Comparison of ENCODE assay signal across 22 cellular contexts in genomic region chr17:50141750-50142119, GRCh38. TPM values are rescaled to one million over a fixed set of nuclear protein-coding genes. Genes with fewer than 3 reads are reported as not detected.
DNase-seq lines count a peak whose midpoint lies in the region; ATAC-seq, FAIRE-seq and TF ChIP-seq lines count a peak whose summit lies in the region.
"Had no signal": no experiment of that assay in that cellular context is flagged by ENCODE, and none has a peak within 500 bp of the region (broad histone marks: within the 10 kb centered on the region; RNA-seq: fewer than 3 reads in every experiment).

No MANE protein-coding gene starts in this region.

- peak overlapping the region; percentile 85 for H3K27ac Mint-ChIP-seq in activated CD8-positive, alpha-beta memory T cell treated with anti-CD3 and anti-CD28 coated beads, Interleukin-2, amount 10 ng/mL, durations not matched to agents 7 days and 5 days
- H3K27ac Mint-ChIP-seq in neural progenitor cell, result no peak overlapping the region
- H3K27ac Mint-ChIP-seq: H9 had no signal

- RAD21 ChIA-PET in GM12878 (lab: Charles Lee; ENCODE audit: unreplicated experiment), result interaction anchor here (0.7 to 0.9 kb wide), 2 partner anchors 19 to 27 kb away, joined by 3 read pairs; no protein-coding TSS in a partner anchor

- H3F3A ChIP-seq in SU-DHL-6 (ENCODE audit: insufficient read depth) (no peaks in the 10 kb centered on the region), neural progenitor cell (ENCODE audit: low read depth) (peaks cover 8% of the 10 kb centered on the region)

- no peak for FAIRE-seq in GM12878 (lab: Jason Lieb, UNC)
- FAIRE-seq: A549, G401.6 had no signal

- TF ChIP-seq EP300 in GM12878 (IDR thresholded peaks at IDR 0.05; ENCODE audit: borderline replicate concordance in 1 of 2, control insufficient read depth in 1 of 2, low read depth in 2 of 2, low read length in 2 of 2), result no peak
- TF ChIP-seq EP300 in ovary (IDR thresholded peaks at IDR 0.05), result no peak

- TF ChIP-seq RAD21 in GM12878 (IDR thresholded peaks at IDR 0.05; ENCODE audit: insufficient read depth, low read depth, low read length), result no peak

- no peaks in the 10 kb centered on the region for H4K20me1 ChIP-seq in SU-DHL-6 (ENCODE audit: low read depth, low read length)
- peaks cover 22% of the 10 kb centered on the region for H4K20me1 ChIP-seq in GM12878 (ENCODE audit: control insufficient read depth, insufficient read depth)
- H4K20me1 ChIP-seq in neural progenitor cell (ENCODE audit: low read depth), result peaks cover 29% of the 10 kb centered on the region

- peaks cover 6% of the 10 kb centered on the region for H3K79me2 ChIP-seq in SU-DHL-6 (ENCODE audit: insufficient read depth, low read length)
- peaks cover 50% of the 10 kb centered on the region for H3K79me2 ChIP-seq in GM12878 (ENCODE audit: control insufficient read depth, insufficient read depth, low read length)
- peaks cover 8% of the 10 kb centered on the region for H3K79me2 ChIP-seq in neural progenitor cell (ENCODE audit: low read depth)

- H3K27me3 ChIP-seq in SU-DHL-6 (ENCODE audit: low read length) (no peaks in the 10 kb centered on the region), GM12878 (replicated peaks in 1 of 2; ENCODE audit: control insufficient read depth in 2 of 2, insufficient read depth in 2 of 2, low read length in 1 of 2) (no peaks in the 10 kb centered on the region), spleen (replicated peaks in 1 of 7) (no peaks in the 10 kb centered on the region), neural progenitor cell (no peaks in the 10 kb centered on the region), ovary (no peaks in the 10 kb centered on the region)
- H3K27me3 ChIP-seq: transverse colon had no signal

- in situ Hi-C loops in GM12878 (cut with MboI), result no loop called here

- H3K9ac ChIP-seq in SU-DHL-6 (ENCODE audit: low read length) (no peak overlapping the region), GM12878 (ENCODE audit: control insufficient read depth, insufficient read depth, low read length) (no peak overlapping the region), neural progenitor cell (no peak overlapping the region)

- H3K36me3 Mint-ChIP-seq in activated CD8-positive, alpha-beta memory T cell treated with anti-CD3 and anti-CD28 coated beads, Interleukin-2, amount 10 ng/mL, durations not matched to agents 7 days and 5 days, result peaks cover 69% of the 10 kb centered on the region
- peaks cover 43% of the 10 kb centered on the region for H3K36me3 Mint-ChIP-seq in neural progenitor cell

- H3K27me3 Mint-ChIP-seq in activated CD8-positive, alpha-beta memory T cell treated with anti-CD3 and anti-CD28 coated beads, Interleukin-2, amount 10 ng/mL, durations not matched to agents 7 days and 5 days, result no peaks in the 10 kb centered on the region
- H3K27me3 Mint-ChIP-seq in neural progenitor cell (ENCODE audit: insufficient read depth, low read depth), result peaks cover 15% of the 10 kb centered on the region

- CTCF ChIA-PET in activated CD8-positive, alpha-beta memory T cell treated with anti-CD3 and anti-CD28 coated beads, Interleukin-2, amount 10 ng/mL, durations not matched to agents 7 days and 5 days (lab: Charles Lee), result interaction anchor here (1.1 to 5.5 kb wide), 8 partner anchors 8 to 133 kb away, joined by 3 to 66 read pairs (median 20); partner anchors contain the start of genes PDK2, PPP1R9B, SAMD14 and TMEM92
- CTCF ChIA-PET in GM12878 (lab: Yijun Ruan, JAX), result interaction anchor here (1.0 to 6.9 kb wide), 9 partner anchors 10 to 47 kb away, joined by 3 to 87 read pairs (median 9); partner anchors contain the start of genes PPP1R9B and SGCA

- no peak for TF ChIP-seq CTCF in SU-DHL-6 (IDR thresholded peaks at IDR 0.05; ENCODE audit: insufficient read depth, low read length, poor library complexity, severe bottlenecking)
- TF ChIP-seq CTCF in GM12878 (IDR thresholded peaks at IDR 0.05 in 2 of 3, conservative IDR thresholded peaks at IDR 0.05 in 1 of 3; ENCODE audit: control insufficient read depth in 2 of 3, extremely low read depth in 1 of 3, insufficient read depth in 1 of 3, low read depth in 3 of 3, low read length in 3 of 3), result no peak
- TF ChIP-seq CTCF in spleen (IDR thresholded peaks at IDR 0.05 in 8 of 11, conservative IDR thresholded peaks at IDR 0.05 in 3 of 11), result no peak
- TF ChIP-seq CTCF in neural progenitor cell (IDR thresholded peaks at IDR 0.05), result no peak
- TF ChIP-seq CTCF in ovary (IDR thresholded peaks at IDR 0.05), result no peak

- H3K9me3 ChIP-seq in SU-DHL-6 (ENCODE audit: insufficient read depth, low read length) (no peaks in the 10 kb centered on the region), GM12878 (replicated peaks; ENCODE audit: control insufficient read depth, insufficient read depth, low read length) (no peaks in the 10 kb centered on the region), spleen (no peaks in the 10 kb centered on the region), neural progenitor cell (ENCODE audit: low read depth) (no peaks in the 10 kb centered on the region), ovary (no peaks in the 10 kb centered on the region)
- H3K9me3 ChIP-seq: A549, transverse colon had no signal

- 25% methylated on average over 8 of the region's 8 CpGs for WGBS in GM12878 (ENCODE audit: insufficient coverage, insufficient replicate concordance, low lambda C conversion rate, missing lambda C conversion rate)
- WGBS in spleen, 5 donors, result 37 to 47% (median 43%) methylated on average over 8 of the region's 8 CpGs
- WGBS in ovary, 3 donors, result 80 to 83% (median 80%) methylated on average over 8 of the region's 8 CpGs

- no peak overlapping the region for H3K4me2 ChIP-seq in SU-DHL-6 (ENCODE audit: low read depth, low read length, poor library complexity, severe bottlenecking)
- H3K4me2 ChIP-seq in GM12878 (ENCODE audit: control insufficient read depth, insufficient read depth), result 0 out of 2 replicates have a peak overlapping the region, but pooled peaks have one; percentile 5
- H3K4me2 ChIP-seq in neural progenitor cell, result no peak overlapping the region
- H3K4me2 ChIP-seq: A549 had no signal

- BruUV-seq in GM12878 (replicated peaks; lab: Mats Ljungman, UMichigan), result no TSS peak

- H3K4me3 ChIP-seq in SU-DHL-6 (ENCODE audit: insufficient read depth, low read length, poor library complexity, severe bottlenecking) (no peak overlapping the region), GM12878 (peak overlapping the region; percentile 27; the same call in 1 of the 2 replicates), spleen (no peak overlapping the region), neural progenitor cell (no peak overlapping the region), ovary (no peak overlapping the region)
- H3K4me3 ChIP-seq: A549, transverse colon had no signal

- no peak for ATAC-seq in activated CD8-positive, alpha-beta memory T cell treated with anti-CD3 and anti-CD28 coated beads, Interleukin-2, amount 10 ng/mL, durations not matched to agents 7 days and 5 days
- no peak for ATAC-seq in GM12878
- ATAC-seq: A549, sciatic nerve had no signal

- peaks cover 62% of the 10 kb centered on the region for H3K4me1 Mint-ChIP-seq in activated CD8-positive, alpha-beta memory T cell treated with anti-CD3 and anti-CD28 coated beads, Interleukin-2, amount 10 ng/mL, durations not matched to agents 7 days and 5 days
- peaks cover 16% of the 10 kb centered on the region for H3K4me1 Mint-ChIP-seq in neural progenitor cell

- POLR2A ChIA-PET in GM12878 (lab: Charles Lee), result interaction anchor here (1.2 to 1.8 kb wide), 2 partner anchors 20 to 46 kb away, joined by 3 to 5 read pairs; no protein-coding TSS in a partner anchor

- peaks cover 52% of the 10 kb centered on the region for H3K4me1 ChIP-seq in GM12878 (ENCODE audit: control insufficient read depth, insufficient read depth, low read length)
- peaks cover 50 to 84% (median 76%) of the 10 kb centered on the region in 6 donors for H3K4me1 ChIP-seq in spleen
- H3K4me1 ChIP-seq in neural progenitor cell, result peaks cover 5% of the 10 kb centered on the region
- peaks cover 8% of the 10 kb centered on the region for H3K4me1 ChIP-seq in ovary (ENCODE audit: insufficient read depth)

- no peaks in the 10 kb centered on the region for H3K9me2 ChIP-seq in SU-DHL-6 (replicated peaks; ENCODE audit: insufficient read depth, low read length)

- H3K9me3 Mint-ChIP-seq in activated CD8-positive, alpha-beta memory T cell treated with anti-CD3 and anti-CD28 coated beads, Interleukin-2, amount 10 ng/mL, durations not matched to agents 7 days and 5 days (ENCODE audit: low read depth), result no peaks in the 10 kb centered on the region
- H3K9me3 Mint-ChIP-seq in neural progenitor cell, result no peaks in the 10 kb centered on the region
- H3K9me3 Mint-ChIP-seq: H9 had no signal

- DNase-seq in activated CD8-positive, alpha-beta memory T cell treated with anti-CD3 and anti-CD28 coated beads, Interleukin-2, amount 10 ng/mL, durations not matched to agents 7 days and 5 days, result no peak
- no peak for DNase-seq in activated CD8-positive, alpha-beta memory T cell treated with anti-CD3 and anti-CD28 coated beads for 24 hours
- DNase-seq in GM12878 (ENCODE audit: low read depth, low spot score), result no peak
- no peak for DNase-seq in spleen
- no peak for DNase-seq in neural progenitor cell (ENCODE audit: low spot score)
- DNase-seq in ovary, result no peak
- no peak for DNase-seq in MV-4-11 (lab: John Stamatoyannopoulos, UW)
- DNase-seq: activated CD8-positive, alpha-beta memory T cell treated with anti-CD3 and anti-CD28 coated beads, Interleukin-2, amount 50 U/mL, for 4 hours; H9; mesenchymal stem cell; NCI-H2029; NCI-H510A treated with DMSO at 0.1 percent for 48 hours; nucleus accumbens; OCI-M1; stimulated activated CD4-positive, alpha-beta T cell treated with anti-CD3 and anti-CD28 coated beads, Interleukin-2, amount 100 ng/mL, for 24 hours; transverse colon had no signal

- 0 out of 2 replicates have a peak overlapping the region, but pooled peaks have one; percentile 3 for H3K27ac ChIP-seq in SU-DHL-6 (ENCODE audit: low read depth, low read length)
- H3K27ac ChIP-seq in GM12878 (ENCODE audit: control insufficient read depth, insufficient read depth), result no peak overlapping the region
- H3K27ac ChIP-seq in spleen, result peak overlapping the region in 7 of 8 donors; percentile 5 to 75 (median 41)
- H3K27ac ChIP-seq in neural progenitor cell, result no peak overlapping the region
- H3K27ac ChIP-seq in ovary, result no peak overlapping the region
- H3K27ac ChIP-seq: A549 had no signal

- peaks cover 15% of the 10 kb centered on the region for H3K36me3 ChIP-seq in SU-DHL-6 (ENCODE audit: low read length)
- H3K36me3 ChIP-seq in GM12878 (ENCODE audit: control insufficient read depth in 2 of 2, insufficient read depth in 2 of 2, low read length in 1 of 2), result peaks cover 64 to 77% of the 10 kb centered on the region in 2 experiments
- H3K36me3 ChIP-seq in spleen, result peaks cover 3 to 100% (median 82%) of the 10 kb centered on the region in 6 donors
- no peaks in the 10 kb centered on the region for H3K36me3 ChIP-seq in neural progenitor cell
- H3K36me3 ChIP-seq in ovary, result no peaks in the 10 kb centered on the region

- TF ChIP-seq POLR2A in GM12878 (IDR thresholded peaks at IDR 0.05; ENCODE audit: low read depth, low read length) (no peak), spleen (IDR thresholded peaks at IDR 0.05) (no peak), ovary (IDR thresholded peaks at IDR 0.05) (no peak)

- H3K4me3 Mint-ChIP-seq in activated CD8-positive, alpha-beta memory T cell treated with anti-CD3 and anti-CD28 coated beads, Interleukin-2, amount 10 ng/mL, durations not matched to agents 7 days and 5 days, result peak overlapping the region; percentile 30
- no peak overlapping the region for H3K4me3 Mint-ChIP-seq in neural progenitor cell
- H3K4me3 Mint-ChIP-seq: H9 had no signal

- SMC1A ChIA-PET in GM12878 (lab: Charles Lee; ENCODE audit: uncharacterized antibody, unreplicated experiment), result interaction anchor here (1.2 to 3.7 kb wide), 3 partner anchors 11 to 22 kb away, joined by 4 to 29 read pairs (median 4); no protein-coding TSS in a partner anchor

- intact Hi-C loops in GM12878 (cut with micrococcal nuclease; ENCODE audit: unreplicated experiment), result no loop called here
- intact Hi-C loops in spleen (cut with DNase I; ENCODE audit: low total_unique reads), result no loop called here
- intact Hi-C loops in ovary (cut with DNase I), result no loop called here

- H2AFZ ChIP-seq in SU-DHL-6 (ENCODE audit: low read depth, low read length, severe bottlenecking) (no peak overlapping the region), GM12878 (ENCODE audit: control insufficient read depth, low read depth, low read length) (no peak overlapping the region), neural progenitor cell (replicated peaks) (no peak overlapping the region)

RNA-seq across cellular contexts. Expression of gene PPP1R9B, which starts 8.7 kb away (rescaled TPM):
- total RNA-seq in activated CD8-positive, alpha-beta memory T cell treated with anti-CD3 and anti-CD28 coated beads, Interleukin-2, amount 10 ng/mL, durations not matched to agents 7 days and 5 days, result 100 to 1,000 TPM; 108 to 121 TPM
- 55.7 and 68.4 TPM in 2 replicates for total RNA-seq in GM12878 (2013; cell fraction: nucleolus; rRNA removed)
- total RNA-seq in GM12878 (2014; rRNA removed) (59.9 and 62.9 TPM in 2 replicates), GM12878 (2014; rRNA removed; fragmentation: Illumina TruSeq; extraction: Trizol) (35.9 and 39.6 TPM in 2 replicates), GM12878 (2021) (103 and 107 TPM in 2 replicates), spleen (100 to 1,000 TPM in 4 of 7 donors, 10 to 100 TPM in 3; 54.1 to 136 (median 112) TPM), neural progenitor cell (ENCODE audit: low replicate concordance) (12.0 and 31.4 TPM in 2 replicates), ovary (100 to 1,000 TPM in 1 of 7 donors, 10 to 100 TPM in 6; 14.8 to 109 (median 75.4) TPM)
- polyA plus RNA-seq in GM12878 (2011; ENCODE audit: low read depth), result 21.7 TPM
- polyA plus RNA-seq in GM12878 (2011; rRNA removed) (30.2 and 44.4 TPM in 2 replicates), GM12878 (2014; fragmentation: Illumina TruSeq; extraction: Trizol) (17.9 and 35.4 TPM in 2 replicates), GM12878 (2014; fragmentation: Nextera tagmentation; extraction: Ambion mirVana) (under 1 TPM; 0.20 to 0.45 TPM), GM12878 (2014; rRNA removed) (52.0 and 58.7 TPM in 2 replicates), GM12878 (2016; fragmentation: Nextera tagmentation; extraction: Ambion mirVana) (1 to 10 TPM; 1.8 to 2.3 TPM), spleen (100 to 1,000 TPM in 1 of 3 donors, 10 to 100 TPM in 2; 30.0 to 105 (median 40.9) TPM), ovary (10 to 100 TPM; 17.8 to 33.0 TPM)
- 39.3 and 43.6 TPM in 2 replicates for polyA plus RNA-seq in GM12878 (2011; cell fraction: cytosol; rRNA removed)
- 75.0 and 144 TPM in 2 replicates for polyA plus RNA-seq in GM12878 (2011; cell fraction: nucleus; rRNA removed)
- polyA plus RNA-seq in GM12878 (2012), result 54.8 and 64.1 TPM in 2 replicates
- 38.4 and 59.7 TPM in 2 replicates for polyA minus RNA-seq in GM12878 (2011; rRNA and poly(A)+ RNA removed)
- polyA minus RNA-seq in GM12878 (2011; cell fraction: cytosol; rRNA and poly(A)+ RNA removed), result 36.3 and 36.8 TPM in 2 replicates
- polyA minus RNA-seq in GM12878 (2011; cell fraction: nucleus; rRNA and poly(A)+ RNA removed), result 12.3 and 46.2 TPM in 2 replicates

RNA-seq across cellular contexts. Expression of gene SAMD14, which starts 11.8 kb away (rescaled TPM):
- 1 to 10 TPM in 1 of 2 experiments, under 1 TPM in 1; 0.35 to 1.1 TPM for total RNA-seq in activated CD8-positive, alpha-beta memory T cell treated with anti-CD3 and anti-CD28 coated beads, Interleukin-2, amount 10 ng/mL, durations not matched to agents 7 days and 5 days
- 2.6 and 4.3 TPM in 2 replicates for total RNA-seq in GM12878 (2013; cell fraction: nucleolus; rRNA removed)
- 0.17 and 0.22 TPM in 2 replicates for total RNA-seq in GM12878 (2014; rRNA removed)
- total RNA-seq in GM12878 (2014; rRNA removed; fragmentation: Illumina TruSeq; extraction: Trizol), result 0.22 and 0.74 TPM in 2 replicates
- total RNA-seq in GM12878 (2021), result 1.3 and 1.7 TPM in 2 replicates
- polyA plus RNA-seq in GM12878 (2011; ENCODE audit: low read depth), result 0.58 TPM
- polyA plus RNA-seq in GM12878 (2011; rRNA removed), result 0.32 and 1.3 TPM in 2 replicates
- 0.51 and 1.2 TPM in 2 replicates for polyA plus RNA-seq in GM12878 (2011; cell fraction: cytosol; rRNA removed)
- polyA plus RNA-seq in GM12878 (2011; cell fraction: nucleus; rRNA removed), result 8.0 and 8.3 TPM in 2 replicates
- polyA plus RNA-seq in GM12878 (2012), result 0.45 and 0.66 TPM in 2 replicates
- polyA plus RNA-seq in GM12878 (2014; fragmentation: Illumina TruSeq; extraction: Trizol), result 0.19 and 0.25 TPM in 2 replicates
- polyA plus RNA-seq in GM12878 (2014; fragmentation: Nextera tagmentation; extraction: Ambion mirVana), result not detected
- 0.51 and 1.4 TPM in 2 replicates for polyA plus RNA-seq in GM12878 (2014; rRNA removed)
- under 1 TPM in 1 of 2 experiments, not detected in 1; 0.06 TPM for polyA plus RNA-seq in GM12878 (2016; fragmentation: Nextera tagmentation; extraction: Ambion mirVana)
- polyA minus RNA-seq in GM12878 (2011; rRNA and poly(A)+ RNA removed), result 0.59 and 2.0 TPM in 2 replicates
- polyA minus RNA-seq in GM12878 (2011; cell fraction: cytosol; rRNA and poly(A)+ RNA removed), result 0.73 TPM in 1 of 2 replicates, not detected in the other
- polyA minus RNA-seq in GM12878 (2011; cell fraction: nucleus; rRNA and poly(A)+ RNA removed), result 1.1 and 1.8 TPM in 2 replicates
- 1 to 10 TPM; 1.2 to 7.5 (median 4.1) TPM for total RNA-seq in spleen
- polyA plus RNA-seq in spleen, result 1 to 10 TPM; 1.1 to 1.9 (median 1.1) TPM
- total RNA-seq in neural progenitor cell (ENCODE audit: low replicate concordance), result 8.7 and 27.9 TPM in 2 replicates
- total RNA-seq in ovary, result 1 to 10 TPM in 5 of 7 donors, under 1 TPM in 2; 0.36 to 4.9 (median 1.7) TPM
- polyA plus RNA-seq in ovary, result 1 to 10 TPM in 1 of 2 donors, under 1 TPM in 1; 0.77 to 2.2 TPM

RNA-seq across cellular contexts. Expression of gene SGCA, which starts 24.1 kb away (rescaled TPM):
- total RNA-seq in activated CD8-positive, alpha-beta memory T cell treated with anti-CD3 and anti-CD28 coated beads, Interleukin-2, amount 10 ng/mL, durations not matched to agents 7 days and 5 days, result under 1 TPM in 1 of 2 experiments, not detected in 1; 0.23 TPM
- 1.9 and 2.9 TPM in 2 replicates for total RNA-seq in GM12878 (2013; cell fraction: nucleolus; rRNA removed)
- total RNA-seq in GM12878 (2014; rRNA removed) (0.11 and 0.68 TPM in 2 replicates), GM12878 (2014; rRNA removed; fragmentation: Illumina TruSeq; extraction: Trizol) (0.27 TPM in 1 of 2 replicates, not detected in the other), GM12878 (2021) (0.51 and 0.56 TPM in 2 replicates), spleen (1 to 10 TPM in 6 of 7 donors, not detected in 1; 1.2 to 4.7 (median 2.7) TPM), neural progenitor cell (ENCODE audit: low replicate concordance) (1.5 TPM in 1 of 2 replicates, not detected in the other), ovary (1 to 10 TPM in 5 of 7 donors, under 1 TPM in 2; 0.48 to 3.4 (median 1.2) TPM)
- polyA plus RNA-seq in GM12878 (2011; ENCODE audit: low read depth), result 0.52 TPM
- polyA plus RNA-seq in GM12878 (2011; rRNA removed) (0.24 and 0.81 TPM in 2 replicates), GM12878 (2014; fragmentation: Illumina TruSeq; extraction: Trizol) (0.24 TPM in 1 of 2 replicates, not detected in the other), GM12878 (2014; fragmentation: Nextera tagmentation; extraction: Ambion mirVana) (under 1 TPM in 1 of 2 experiments, not detected in 1; 0.13 TPM), GM12878 (2014; rRNA removed) (0.25 and 2.2 TPM in 2 replicates), GM12878 (2016; fragmentation: Nextera tagmentation; extraction: Ambion mirVana) (under 1 TPM in 1 of 2 experiments, not detected in 1; 0.50 TPM), spleen (1 to 10 TPM; 3.7 to 5.9 (median 5.7) TPM), ovary (1 to 10 TPM; 2.2 to 3.4 TPM)
- polyA plus RNA-seq in GM12878 (2011; cell fraction: cytosol; rRNA removed), result 0.54 and 1.2 TPM in 2 replicates
- polyA plus RNA-seq in GM12878 (2011; cell fraction: nucleus; rRNA removed), result 3.6 and 4.5 TPM in 2 replicates
- polyA plus RNA-seq in GM12878 (2012), result 1.2 and 1.9 TPM in 2 replicates
- 0.29 and 1.1 TPM in 2 replicates for polyA minus RNA-seq in GM12878 (2011; rRNA and poly(A)+ RNA removed)
- polyA minus RNA-seq in GM12878 (2011; cell fraction: cytosol; rRNA and poly(A)+ RNA removed), result not detected in 2 replicates
- 0.36 TPM in 1 of 2 replicates, not detected in the other for polyA minus RNA-seq in GM12878 (2011; cell fraction: nucleus; rRNA and poly(A)+ RNA removed)
- total RNA-seq: MCF 10A, SK-MEL-5 had no signal

RNA-seq across cellular contexts. Expression of gene PDK2, which starts 46.6 kb away (rescaled TPM):
- 10 to 100 TPM; 13.6 to 20.9 TPM for total RNA-seq in activated CD8-positive, alpha-beta memory T cell treated with anti-CD3 and anti-CD28 coated beads, Interleukin-2, amount 10 ng/mL, durations not matched to agents 7 days and 5 days
- total RNA-seq in GM12878 (2013; cell fraction: nucleolus; rRNA removed), result 16.9 and 18.0 TPM in 2 replicates
- total RNA-seq in GM12878 (2014; rRNA removed) (9.7 and 12.3 TPM in 2 replicates), GM12878 (2014; rRNA removed; fragmentation: Illumina TruSeq; extraction: Trizol) (6.5 and 8.6 TPM in 2 replicates), GM12878 (2021) (14.2 and 16.1 TPM in 2 replicates), spleen (10 to 100 TPM; 22.9 to 41.5 (median 26.1) TPM), neural progenitor cell (ENCODE audit: low replicate concordance) (12.6 and 17.3 TPM in 2 replicates), ovary (10 to 100 TPM; 36.5 to 83.2 (median 54.7) TPM)
- polyA plus RNA-seq in GM12878 (2011; ENCODE audit: low read depth), result 4.5 TPM
- polyA plus RNA-seq in GM12878 (2011; rRNA removed) (8.8 and 22.6 TPM in 2 replicates), GM12878 (2014; fragmentation: Illumina TruSeq; extraction: Trizol) (9.8 and 12.3 TPM in 2 replicates), GM12878 (2014; fragmentation: Nextera tagmentation; extraction: Ambion mirVana) (1 to 10 TPM in 1 of 2 experiments, under 1 TPM in 1; 0.98 to 1.2 TPM), GM12878 (2014; rRNA removed) (9.6 and 16.0 TPM in 2 replicates), GM12878 (2016; fragmentation: Nextera tagmentation; extraction: Ambion mirVana) (10 to 100 TPM; 17.5 to 20.2 TPM), spleen (10 to 100 TPM in 1 of 3 donors, 1 to 10 TPM in 2; 8.7 to 16.9 (median 9.5) TPM), ovary (10 to 100 TPM; 51.2 to 82.7 TPM)
- polyA plus RNA-seq in GM12878 (2011; cell fraction: cytosol; rRNA removed), result 33.3 and 38.8 TPM in 2 replicates
- 92.2 and 108 TPM in 2 replicates for polyA plus RNA-seq in GM12878 (2011; cell fraction: nucleus; rRNA removed)
- polyA plus RNA-seq in GM12878 (2012), result 9.1 and 10.7 TPM in 2 replicates
- 22.7 and 37.5 TPM in 2 replicates for polyA minus RNA-seq in GM12878 (2011; rRNA and poly(A)+ RNA removed)
- polyA minus RNA-seq in GM12878 (2011; cell fraction: cytosol; rRNA and poly(A)+ RNA removed), result 9.5 and 15.8 TPM in 2 replicates
- 16.0 and 35.1 TPM in 2 replicates for polyA minus RNA-seq in GM12878 (2011; cell fraction: nucleus; rRNA and poly(A)+ RNA removed)

RNA-seq across cellular contexts. Expression of gene COL1A1, which starts 59.7 kb away (rescaled TPM):
- 1 to 10 TPM in 1 of 2 experiments, under 1 TPM in 1; 0.67 to 1.6 TPM for total RNA-seq in activated CD8-positive, alpha-beta memory T cell treated with anti-CD3 and anti-CD28 coated beads, Interleukin-2, amount 10 ng/mL, durations not matched to agents 7 days and 5 days
- total RNA-seq in GM12878 (2013; cell fraction: nucleolus; rRNA removed), result 43.7 and 49.7 TPM in 2 replicates
- total RNA-seq in GM12878 (2014; rRNA removed), result 0.79 and 1.1 TPM in 2 replicates
- 0.55 and 1.2 TPM in 2 replicates for total RNA-seq in GM12878 (2014; rRNA removed; fragmentation: Illumina TruSeq; extraction: Trizol)
- 6.1 and 7.7 TPM in 2 replicates for total RNA-seq in GM12878 (2021)
- 1.5 TPM for polyA plus RNA-seq in GM12878 (2011; ENCODE audit: low read depth)
- 1.9 and 2.9 TPM in 2 replicates for polyA plus RNA-seq in GM12878 (2011; rRNA removed)
- 2.8 TPM in 2 replicates for polyA plus RNA-seq in GM12878 (2011; cell fraction: cytosol; rRNA removed)
- 67.6 and 84.9 TPM in 2 replicates for polyA plus RNA-seq in GM12878 (2011; cell fraction: nucleus; rRNA removed)
- polyA plus RNA-seq in GM12878 (2012), result 2.7 and 4.3 TPM in 2 replicates
- polyA plus RNA-seq in GM12878 (2014; fragmentation: Illumina TruSeq; extraction: Trizol), result 0.54 and 1.9 TPM in 2 replicates
- under 1 TPM; 0.18 to 0.32 TPM for polyA plus RNA-seq in GM12878 (2014; fragmentation: Nextera tagmentation; extraction: Ambion mirVana)
- 3.5 and 3.9 TPM in 2 replicates for polyA plus RNA-seq in GM12878 (2014; rRNA removed)
- polyA plus RNA-seq in GM12878 (2016; fragmentation: Nextera tagmentation; extraction: Ambion mirVana), result 1 to 10 TPM; 2.7 to 4.3 TPM
- 4.6 and 8.9 TPM in 2 replicates for polyA minus RNA-seq in GM12878 (2011; rRNA and poly(A)+ RNA removed)
- 2.3 and 2.5 TPM in 2 replicates for polyA minus RNA-seq in GM12878 (2011; cell fraction: cytosol; rRNA and poly(A)+ RNA removed)
- polyA minus RNA-seq in GM12878 (2011; cell fraction: nucleus; rRNA and poly(A)+ RNA removed), result 24.8 and 32.3 TPM in 2 replicates
- total RNA-seq in spleen, result 100 to 1,000 TPM in 2 of 7 donors, 10 to 100 TPM in 4, 1 to 10 TPM in 1; 7.4 to 458 (median 65.4) TPM
- 10 to 100 TPM in 2 of 3 donors, 1 to 10 TPM in 1; 7.1 to 24.0 (median 11.3) TPM for polyA plus RNA-seq in spleen
- total RNA-seq in neural progenitor cell (ENCODE audit: low replicate concordance), result 1.1 and 4.2 TPM in 2 replicates
- 1,000 to 10,000 TPM in 1 of 7 donors, 100 to 1,000 TPM in 5, 10 to 100 TPM in 1; 71.2 to 1,087 (median 550) TPM for total RNA-seq in ovary
- 100 to 1,000 TPM; 260 to 321 TPM for polyA plus RNA-seq in ovary

Comparison
In these comparisons a context has a peak if more than half of its experiments do, and no peak if none do; other contexts are left out.
1. H3K27ac ChIP-seq: peak in SU-DHL-6 (single experiment) and spleen (7 of 8); none in GM12878 (single experiment), neural progenitor cell (single experiment) and ovary (0 of 2).